ENCODE assay signal across 1 cellular context in the genomic region with DNA sequence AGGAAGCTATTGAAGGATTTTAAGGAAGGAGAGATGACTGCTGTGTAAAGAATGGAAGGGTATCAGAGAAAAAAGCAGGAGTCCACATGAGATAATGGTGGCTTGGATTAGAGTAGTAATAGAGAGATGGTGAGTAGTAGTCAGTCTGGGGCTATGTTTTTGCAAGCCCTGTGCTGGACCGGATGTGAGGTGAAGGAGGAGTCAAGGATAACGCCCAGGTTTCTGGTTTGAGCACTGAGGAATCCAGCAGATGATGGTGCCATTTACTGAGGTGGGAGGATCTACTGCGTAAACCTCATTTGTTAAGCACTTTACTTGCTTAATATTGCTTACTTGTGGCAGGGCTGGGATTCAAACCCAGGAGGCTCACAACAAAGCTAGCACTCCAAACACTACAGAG.
TF ChIP-seq lines count a peak whose summit lies in the region.

No MANE protein-coding gene starts in this region.

TF ChIP-seq in HEK293, 187 proteins besides CTCF, POLR2A, EP300 and RAD21 (continued from another document):
- TF ChIP-seq ZNF140 (tag by site-specific recombination; IDR thresholded peaks at IDR 0.05) (no peak), ZNF16 (tag by site-specific recombination; IDR thresholded peaks at IDR 0.05; ENCODE audit: low read depth) (no peak)
- TF ChIP-seq, protein P1, sequence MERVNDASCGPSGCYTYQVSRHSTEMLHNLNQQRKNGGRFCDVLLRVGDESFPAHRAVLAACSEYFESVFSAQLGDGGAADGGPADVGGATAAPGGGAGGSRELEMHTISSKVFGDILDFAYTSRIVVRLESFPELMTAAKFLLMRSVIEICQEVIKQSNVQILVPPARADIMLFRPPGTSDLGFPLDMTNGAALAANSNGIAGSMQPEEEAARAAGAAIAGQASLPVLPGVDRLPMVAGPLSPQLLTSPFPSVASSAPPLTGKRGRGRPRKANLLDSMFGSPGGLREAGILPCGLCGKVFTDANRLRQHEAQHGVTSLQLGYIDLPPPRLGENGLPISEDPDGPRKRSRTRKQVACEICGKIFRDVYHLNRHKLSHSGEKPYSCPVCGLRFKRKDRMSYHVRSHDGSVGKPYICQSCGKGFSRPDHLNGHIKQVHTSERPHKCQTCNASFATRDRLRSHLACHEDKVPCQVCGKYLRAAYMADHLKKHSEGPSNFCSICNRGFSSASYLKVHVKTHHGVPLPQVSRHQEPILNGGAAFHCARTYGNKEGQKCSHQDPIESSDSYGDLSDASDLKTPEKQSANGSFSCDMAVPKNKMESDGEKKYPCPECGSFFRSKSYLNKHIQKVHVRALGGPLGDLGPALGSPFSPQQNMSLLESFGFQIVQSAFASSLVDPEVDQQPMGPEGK (tag by site-specific recombination; IDR thresholded peaks at IDR 0.05): no peak
- TF ChIP-seq, protein P2, sequence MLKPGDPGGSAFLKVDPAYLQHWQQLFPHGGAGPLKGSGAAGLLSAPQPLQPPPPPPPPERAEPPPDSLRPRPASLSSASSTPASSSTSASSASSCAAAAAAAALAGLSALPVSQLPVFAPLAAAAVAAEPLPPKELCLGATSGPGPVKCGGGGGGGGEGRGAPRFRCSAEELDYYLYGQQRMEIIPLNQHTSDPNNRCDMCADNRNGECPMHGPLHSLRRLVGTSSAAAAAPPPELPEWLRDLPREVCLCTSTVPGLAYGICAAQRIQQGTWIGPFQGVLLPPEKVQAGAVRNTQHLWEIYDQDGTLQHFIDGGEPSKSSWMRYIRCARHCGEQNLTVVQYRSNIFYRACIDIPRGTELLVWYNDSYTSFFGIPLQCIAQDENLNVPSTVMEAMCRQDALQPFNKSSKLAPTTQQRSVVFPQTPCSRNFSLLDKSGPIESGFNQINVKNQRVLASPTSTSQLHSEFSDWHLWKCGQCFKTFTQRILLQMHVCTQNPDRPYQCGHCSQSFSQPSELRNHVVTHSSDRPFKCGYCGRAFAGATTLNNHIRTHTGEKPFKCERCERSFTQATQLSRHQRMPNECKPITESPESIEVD (tag by site-specific recombination; IDR thresholded peaks at IDR 0.05): no peak
- TF ChIP-seq, protein P3, sequence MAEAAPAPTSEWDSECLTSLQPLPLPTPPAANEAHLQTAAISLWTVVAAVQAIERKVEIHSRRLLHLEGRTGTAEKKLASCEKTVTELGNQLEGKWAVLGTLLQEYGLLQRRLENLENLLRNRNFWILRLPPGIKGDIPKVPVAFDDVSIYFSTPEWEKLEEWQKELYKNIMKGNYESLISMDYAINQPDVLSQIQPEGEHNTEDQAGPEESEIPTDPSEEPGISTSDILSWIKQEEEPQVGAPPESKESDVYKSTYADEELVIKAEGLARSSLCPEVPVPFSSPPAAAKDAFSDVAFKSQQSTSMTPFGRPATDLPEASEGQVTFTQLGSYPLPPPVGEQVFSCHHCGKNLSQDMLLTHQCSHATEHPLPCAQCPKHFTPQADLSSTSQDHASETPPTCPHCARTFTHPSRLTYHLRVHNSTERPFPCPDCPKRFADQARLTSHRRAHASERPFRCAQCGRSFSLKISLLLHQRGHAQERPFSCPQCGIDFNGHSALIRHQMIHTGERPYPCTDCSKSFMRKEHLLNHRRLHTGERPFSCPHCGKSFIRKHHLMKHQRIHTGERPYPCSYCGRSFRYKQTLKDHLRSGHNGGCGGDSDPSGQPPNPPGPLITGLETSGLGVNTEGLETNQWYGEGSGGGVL (tag by site-specific recombination; IDR thresholded peaks at IDR 0.05): no peak
TF ChIP-seq in HEK293: peak in this region for 0.
